ENCODE assay signal across 23 cellular contexts in genomic region chr20:9329356-9330092, GRCh38.
A peak's percentile ranks its signal among the peaks of the same experiment; 100 is the strongest.
DNase-seq lines count a peak whose midpoint lies in the region; ATAC-seq, FAIRE-seq and TF ChIP-seq lines count a peak whose summit lies in the region.
"Had no signal": no experiment of that assay in that cellular context is flagged by ENCODE, and none has a peak within 500 bp of the region (broad histone marks: within the 10 kb centered on the region; RNA-seq: fewer than 3 reads in every experiment).

No MANE protein-coding gene starts in this region.

- no peak for ATAC-seq in activated CD4-positive, CD25-positive, alpha-beta regulatory T cell treated with anti-CD3 and anti-CD28 coated beads, Interleukin-2, amount 50 U/mL, for 24 hours
- ATAC-seq in stimulated activated naive CD8-positive, alpha-beta T cell treated with anti-CD3 and anti-CD28 coated beads, Interleukin-15, amount 100 ng/mL, for 72 hours = no peak
- ATAC-seq: CD8-positive, alpha-beta T cell; PC-3 had no signal

- H3K9me3 ChIP-seq in Loucy (ENCODE audit: insufficient read depth, low read depth, low read length) (no peaks in the 10 kb centered on the region), neural progenitor cell (ENCODE audit: low read depth) (no peaks in the 10 kb centered on the region), ascending aorta (no peaks in the 10 kb centered on the region), kidney (ENCODE audit: control insufficient read depth in 1 of 2, low read length in 2 of 2) (no peaks in the 10 kb centered on the region)
- H3K9me3 ChIP-seq: A549, BLaER1 had no signal

- no peak overlapping the region for H2AFZ ChIP-seq in Loucy (ENCODE audit: low read length)
- H2AFZ ChIP-seq in neural progenitor cell (replicated peaks) = no peak overlapping the region

- no peak overlapping the region for H3K27ac Mint-ChIP-seq in neural progenitor cell
- H3K27ac Mint-ChIP-seq in stimulated activated naive CD8-positive, alpha-beta T cell treated with anti-CD3 and anti-CD28 coated beads, Interleukin-15, amount 100 ng/mL, for 72 hours = no peak overlapping the region
- H3K27ac Mint-ChIP-seq: CD8-positive, alpha-beta T cell; IgD-negative memory B cell had no signal

- H3K27me3 Mint-ChIP-seq in neural progenitor cell (ENCODE audit: insufficient read depth, low read depth) = peaks cover under 1% of the 10 kb centered on the region
- H3K27me3 Mint-ChIP-seq in stimulated activated naive CD8-positive, alpha-beta T cell treated with anti-CD3 and anti-CD28 coated beads, Interleukin-15, amount 100 ng/mL, for 72 hours = no peaks in the 10 kb centered on the region
- H3K27me3 Mint-ChIP-seq: IgD-negative memory B cell had no signal

- TF ChIP-seq CTCF in Loucy (conservative IDR thresholded peaks at IDR 0.05; ENCODE audit: low read length) = no peak
- no peak for TF ChIP-seq CTCF in choroid plexus epithelial cell (conservative IDR thresholded peaks at IDR 0.05; ENCODE audit: low read depth, low read length)
- no peak for TF ChIP-seq CTCF in neural progenitor cell (IDR thresholded peaks at IDR 0.05)
- no peak for TF ChIP-seq CTCF in ascending aorta (IDR thresholded peaks at IDR 0.05)
- TF ChIP-seq CTCF in kidney (IDR thresholded peaks at IDR 0.05; ENCODE audit: borderline replicate concordance, extremely low read depth, insufficient read depth) = no peak

- FAIRE-seq in kidney (lab: Jason Lieb, UNC) = no peak
- FAIRE-seq: H54 had no signal

- intact Hi-C loops in ascending aorta (cut with DNase I) (no loop called here), kidney (cut with DNase I) (no loop called here)

- no peaks in the 10 kb centered on the region for H3K27me3 ChIP-seq in Loucy (ENCODE audit: insufficient read depth, low read length, poor library complexity, severe bottlenecking)
- no peaks in the 10 kb centered on the region for H3K27me3 ChIP-seq in neural progenitor cell
- no peaks in the 10 kb centered on the region for H3K27me3 ChIP-seq in ascending aorta
- H3K27me3 ChIP-seq: BLaER1 had no signal

- no peak overlapping the region for H3K4me3 Mint-ChIP-seq in neural progenitor cell
- H3K4me3 Mint-ChIP-seq in stimulated activated naive CD8-positive, alpha-beta T cell treated with anti-CD3 and anti-CD28 coated beads, Interleukin-15, amount 100 ng/mL, for 72 hours = no peak overlapping the region
- H3K4me3 Mint-ChIP-seq: CD8-positive, alpha-beta T cell; IgD-negative memory B cell had no signal

- no peaks in the 10 kb centered on the region for H3K9me2 ChIP-seq in Loucy (replicated peaks; ENCODE audit: low read depth, low read length)

- H3K36me3 Mint-ChIP-seq in neural progenitor cell = no peaks in the 10 kb centered on the region
- H3K36me3 Mint-ChIP-seq: CD8-positive, alpha-beta T cell; IgD-negative memory B cell had no signal

- peaks cover 41% of the 10 kb centered on the region for H3K4me1 Mint-ChIP-seq in neural progenitor cell
- no peaks in the 10 kb centered on the region for H3K4me1 Mint-ChIP-seq in stimulated activated naive CD8-positive, alpha-beta T cell treated with anti-CD3 and anti-CD28 coated beads, Interleukin-15, amount 100 ng/mL, for 72 hours
- H3K4me1 Mint-ChIP-seq: IgD-negative memory B cell had no signal

- no peaks in the 10 kb centered on the region for H3F3A ChIP-seq in Loucy (ENCODE audit: low read depth)
- peaks cover 27% of the 10 kb centered on the region for H3F3A ChIP-seq in neural progenitor cell (ENCODE audit: low read depth)

- H3K36me3 ChIP-seq in Loucy (ENCODE audit: insufficient read depth, low read length) = no peaks in the 10 kb centered on the region
- H3K36me3 ChIP-seq in neural progenitor cell = no peaks in the 10 kb centered on the region
- H3K36me3 ChIP-seq in ascending aorta = no peaks in the 10 kb centered on the region
- H3K36me3 ChIP-seq in kidney (ENCODE audit: control insufficient read depth in 1 of 2, insufficient read depth in 2 of 2, low read length in 2 of 2) = no peaks in the 10 kb centered on the region
- H3K36me3 ChIP-seq: BLaER1 had no signal

- no peak overlapping the region for H3K9ac ChIP-seq in Loucy (ENCODE audit: low read depth, low read length, poor library complexity, severe bottlenecking)
- no peak overlapping the region for H3K9ac ChIP-seq in neural progenitor cell
- H3K9ac ChIP-seq in kidney (ENCODE audit: low read length in 2 of 2) = no peak overlapping the region
- H3K9ac ChIP-seq: BLaER1 had no signal

- H3K4me1 ChIP-seq in Loucy (ENCODE audit: insufficient read depth, low read length, poor library complexity, severe bottlenecking) (peaks cover 61% of the 10 kb centered on the region), neural progenitor cell (peaks cover 62% of the 10 kb centered on the region), ascending aorta (no peaks in the 10 kb centered on the region), kidney (ENCODE audit: control insufficient read depth in 1 of 2, insufficient read depth in 1 of 2, low read depth in 1 of 2, low read length in 2 of 2) (no peaks in the 10 kb centered on the region)

- H4K20me1 ChIP-seq in Loucy (ENCODE audit: insufficient read depth, low read length, poor library complexity, severe bottlenecking) (no peaks in the 10 kb centered on the region), neural progenitor cell (ENCODE audit: low read depth) (no peaks in the 10 kb centered on the region)
- H4K20me1 ChIP-seq: BLaER1 had no signal

- no peak overlapping the region for H3K27ac ChIP-seq in neural progenitor cell
- H3K27ac ChIP-seq in ascending aorta = no peak overlapping the region
- no peak overlapping the region for H3K27ac ChIP-seq in kidney (ENCODE audit: low read depth in 2 of 2, low read length in 2 of 2)
- H3K27ac ChIP-seq: A549, BLaER1, HL-60 had no signal

- no peak overlapping the region for H3K4me3 ChIP-seq in Loucy (ENCODE audit: low read length, poor library complexity, severe bottlenecking)
- no peak overlapping the region for H3K4me3 ChIP-seq in choroid plexus epithelial cell (ENCODE audit: low read depth, low read length)
- no peak overlapping the region for H3K4me3 ChIP-seq in neural progenitor cell
- H3K4me3 ChIP-seq in ascending aorta = no peak overlapping the region
- H3K4me3 ChIP-seq in kidney (ENCODE audit: low read length in 2 of 2) = no peak overlapping the region
- H3K4me3 ChIP-seq: A549, BLaER1 had no signal

- no peaks in the 10 kb centered on the region for H3K79me2 ChIP-seq in Loucy (ENCODE audit: insufficient read depth, low read length)
- no peaks in the 10 kb centered on the region for H3K79me2 ChIP-seq in neural progenitor cell (ENCODE audit: low read depth)

- H3K9me3 Mint-ChIP-seq in neural progenitor cell = no peaks in the 10 kb centered on the region
- H3K9me3 Mint-ChIP-seq in stimulated activated naive CD8-positive, alpha-beta T cell treated with anti-CD3 and anti-CD28 coated beads, Interleukin-15, amount 100 ng/mL, for 72 hours = no peaks in the 10 kb centered on the region
- H3K9me3 Mint-ChIP-seq: CD8-positive, alpha-beta T cell; IgD-negative memory B cell had no signal

- H3K4me2 ChIP-seq in Loucy (ENCODE audit: low read depth, low read length, poor library complexity, severe bottlenecking) = peak overlapping the region; percentile 45
- peak overlapping the region; percentile 8 for H3K4me2 ChIP-seq in neural progenitor cell
- H3K4me2 ChIP-seq: A549, BLaER1 had no signal

- DNase-seq in EH (ENCODE audit: low read depth) (peak; percentile 57), choroid plexus epithelial cell (ENCODE audit: low read depth) (peak; percentile 31), neural progenitor cell (ENCODE audit: low spot score) (no peak), ascending aorta (ENCODE audit: low spot score in 2 of 2) (no peak), kidney (no peak)
- DNase-seq in stimulated activated naive CD8-positive, alpha-beta T cell treated with anti-CD3 and anti-CD28 coated beads, Interleukin-15, amount 100 ng/mL, for 72 hours = no peak
- DNase-seq: CD8-positive, alpha-beta T cell; DMS53; Kasumi-1; MM.1S; NCI-H1092; NCI-H1694; NCI-H2081 treated with DMSO at 0.1 percent for 48 hours; NCI-H226; PC-3; RPMI8226 had no signal

Comparison
In these comparisons a context has a peak if more than half of its experiments do, and no peak if none do; other contexts are left out.
1. DNase-seq: peak in EH (single experiment) and choroid plexus epithelial cell (single experiment); none in neural progenitor cell (single experiment), ascending aorta (0 of 2), kidney (single experiment) and stimulated activated naive CD8-positive, alpha-beta T cell treated with anti-CD3 and anti-CD28 coated beads, Interleukin-15, amount 100 ng/mL, for 72 hours (0 of 2).